ENCODE assay signal across 19 cellular contexts in the genomic region with DNA sequence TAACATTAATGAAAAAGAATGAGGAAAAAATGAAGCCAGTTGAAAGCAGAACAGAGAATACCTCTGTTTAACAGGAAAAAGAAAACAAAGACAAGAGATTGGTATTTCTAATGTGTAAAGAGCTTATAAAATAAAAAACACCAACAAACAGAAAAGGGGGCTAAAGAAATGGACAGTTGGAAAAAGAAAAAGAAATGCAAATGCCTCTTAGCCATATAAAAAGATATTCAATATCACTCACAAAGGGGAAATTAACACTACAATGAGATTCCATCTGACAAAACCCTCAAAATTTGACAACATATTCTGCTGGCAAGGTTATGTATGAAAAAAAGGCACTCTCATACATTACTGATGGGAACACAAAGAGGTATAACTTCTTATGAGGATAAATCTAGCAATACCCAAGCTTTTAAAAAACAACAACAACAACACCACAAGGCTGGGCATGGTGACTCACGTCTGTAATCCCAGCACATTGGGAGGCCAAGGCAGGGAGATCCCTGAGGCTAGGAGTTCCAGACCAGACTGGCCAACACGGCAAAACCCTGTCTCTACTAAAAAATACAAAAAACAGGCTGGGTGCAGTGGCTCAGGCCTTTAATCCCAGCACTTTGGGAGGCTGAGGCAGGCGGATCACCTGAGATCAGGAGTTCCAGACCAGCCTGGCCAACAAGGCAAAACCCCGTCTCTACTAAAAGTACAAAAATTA.
DNase-seq lines count a peak whose midpoint lies in the region; ATAC-seq and TF ChIP-seq lines count a peak whose summit lies in the region.
"Had no signal": no experiment of that assay in that cellular context is flagged by ENCODE, and none has a peak within 500 bp of the region (broad histone marks: within the 10 kb centered on the region; RNA-seq: fewer than 3 reads in every experiment).

No MANE protein-coding gene starts in this region.

- H2BK15ac ChIP-seq in H9 (ENCODE audit: low read depth, low read length): no peak overlapping the region

- H3K9ac ChIP-seq in H9 (ENCODE audit: extremely low read depth, insufficient read length, low read length): no peak overlapping the region
- H3K9ac ChIP-seq: BLaER1 had no signal

- no peak overlapping the region for H3K56ac ChIP-seq in H9 (ENCODE audit: insufficient read length, low read depth, low read length)

- H4K91ac ChIP-seq in H9 (ENCODE audit: insufficient read length, low read depth, low read length): no peak overlapping the region

- H3K9me3 Mint-ChIP-seq in CD4-positive, alpha-beta T cell: no peaks in the 10 kb centered on the region
- H3K9me3 Mint-ChIP-seq in H9 (no peaks in the 10 kb centered on the region), WTC11 (no peaks in the 10 kb centered on the region), nephron progenitor cell (no peaks in the 10 kb centered on the region)

- H3K4ac ChIP-seq in H9 (ENCODE audit: low read depth, low read length): no peak overlapping the region

- H3K4me2 ChIP-seq in H9 (ENCODE audit: insufficient read depth, insufficient read length, low read length): no peak overlapping the region
- H3K4me2 ChIP-seq: A549, BLaER1 had no signal

- no peak overlapping the region for H2BK20ac ChIP-seq in H9 (ENCODE audit: low read depth, low read length, poor library complexity, severe bottlenecking)

- H3K27me3 ChIP-seq in CD4-positive, alpha-beta T cell (ENCODE audit: control insufficient read depth, insufficient read depth, low read length): no peaks in the 10 kb centered on the region
- no peaks in the 10 kb centered on the region for H3K27me3 ChIP-seq in H9 (ENCODE audit: insufficient read depth, low read length)
- H3K27me3 ChIP-seq: BLaER1 had no signal

- no peak overlapping the region for H4K5ac ChIP-seq in H9 (ENCODE audit: insufficient read length, low read depth, low read length)

- DNase-seq in CD4-positive, alpha-beta T cell: no peak
- DNase-seq in H9: no peak
- no peak for DNase-seq in WTC11 (ENCODE audit: low spot score)
- DNase-seq in nephron progenitor cell: no peak
- DNase-seq in activated T-cell treated with anti-CD3 and anti-CD28 coated beads, Interleukin-2, amount 50 U/mL, for 1 hour: no peak
- DNase-seq in NCI-H2029 treated with DMSO at 0.1 percent for 48 hours (lab: John Stamatoyannopoulos, UW): no peak
- DNase-seq: DND-41, GDM1, KG1, MV-4-11, NCI-H187 treated with DMSO at 0.1 percent for 48 hours, NCI-H226, NCI-H524 treated with DMSO at 0.1 percent for 48 hours, PC-3, RPMI8226 had no signal

- no peaks in the 10 kb centered on the region for H3K27me3 Mint-ChIP-seq in CD4-positive, alpha-beta T cell
- H3K27me3 Mint-ChIP-seq in H9 (ENCODE audit: low read depth): no peaks in the 10 kb centered on the region
- H3K27me3 Mint-ChIP-seq in WTC11 (ENCODE audit: low read depth): no peaks in the 10 kb centered on the region
- H3K27me3 Mint-ChIP-seq in nephron progenitor cell (ENCODE audit: low read depth, poor library complexity): no peaks in the 10 kb centered on the region

- H3K36me3 Mint-ChIP-seq in CD4-positive, alpha-beta T cell (ENCODE audit: low read depth): peaks cover 43% of the 10 kb centered on the region
- H3K36me3 Mint-ChIP-seq in H9 (ENCODE audit: insufficient read depth in 1 of 3, low read depth in 3 of 3): peaks cover 7 to 11% (median 10%) of the 10 kb centered on the region in 3 experiments; a peak in 6 of 7 replicates
- H3K36me3 Mint-ChIP-seq in WTC11: peaks cover 8% of the 10 kb centered on the region
- peaks cover 32% of the 10 kb centered on the region for H3K36me3 Mint-ChIP-seq in nephron progenitor cell (ENCODE audit: low read depth)

- H4K20me1 ChIP-seq in H9 (ENCODE audit: control insufficient read depth, insufficient read depth, insufficient read length): no peaks in the 10 kb centered on the region

- H2BK12ac ChIP-seq in H9 (ENCODE audit: insufficient read length, low read depth, low read length): no peak overlapping the region

- H3K23ac ChIP-seq in H9 (ENCODE audit: insufficient read length, low read depth, low read length): no peak overlapping the region

- H3K4me1 Mint-ChIP-seq in CD4-positive, alpha-beta T cell (ENCODE audit: low read depth): peaks cover 50% of the 10 kb centered on the region
- H3K4me1 Mint-ChIP-seq in H9: peaks cover 27 to 33% of the 10 kb centered on the region in 2 experiments
- H3K4me1 Mint-ChIP-seq in WTC11: peaks cover 32% of the 10 kb centered on the region
- peaks cover 18% of the 10 kb centered on the region for H3K4me1 Mint-ChIP-seq in nephron progenitor cell

- H3K4me3 Mint-ChIP-seq in CD4-positive, alpha-beta T cell: no peak overlapping the region
- H3K4me3 Mint-ChIP-seq in H9 (peak overlapping the region in 1 of 2 experiments; percentile 23; a peak in 1 of 5 replicates), WTC11 (no peak overlapping the region), nephron progenitor cell (no peak overlapping the region)

- no peaks in the 10 kb centered on the region for H3K23me2 ChIP-seq in H9 (ENCODE audit: insufficient read length, low read depth, low read length, poor library complexity, severe bottlenecking)

- H3K18ac ChIP-seq in H9 (ENCODE audit: insufficient read length, low read depth, low read length): no peak overlapping the region

- H4K8ac ChIP-seq in H9 (replicated peaks; ENCODE audit: insufficient read length, low read depth, low read length): no peak overlapping the region

- H3K9me3 ChIP-seq in CD4-positive, alpha-beta T cell (ENCODE audit: control insufficient read depth, low read length): no peaks in the 10 kb centered on the region
- H3K9me3 ChIP-seq in H9 (ENCODE audit: control insufficient read depth, low read depth, low read length): no peaks in the 10 kb centered on the region
- H3K9me3 ChIP-seq: A549 had no signal

- intact Hi-C loops in CD4-positive, alpha-beta T cell (cut with DNase I, micrococcal nuclease): no loop called here

- no peak overlapping the region for H3K27ac ChIP-seq in CD4-positive, alpha-beta T cell (ENCODE audit: low read depth, low read length)
- no peak overlapping the region for H3K27ac ChIP-seq in H9 (ENCODE audit: insufficient read length, low read depth, low read length)
- H3K27ac ChIP-seq: BLaER1 had no signal

- peaks cover 3% of the 10 kb centered on the region; the same call in 1 of the 2 replicates for H3K79me2 ChIP-seq in H9 (ENCODE audit: insufficient read depth, low read length)

- no peak for ATAC-seq in CD4-positive, alpha-beta T cell (ENCODE audit: poor library complexity)
- ATAC-seq in WTC11: no peak
- no peak for ATAC-seq in HG03565 (IDR thresholded peaks at IDR 0.05; ENCODE audit: unreplicated experiment)
- ATAC-seq: A549, HepG2, PC-3 had no signal

- H2AFZ ChIP-seq in H9 (ENCODE audit: low read length): no peak overlapping the region

- no peak overlapping the region for H2BK5ac ChIP-seq in H9 (ENCODE audit: insufficient read length, low read length)

- H2AK5ac ChIP-seq in H9 (ENCODE audit: insufficient read length, low read length): no peak overlapping the region

- TF ChIP-seq CTCF in CD4-positive, alpha-beta T cell (IDR thresholded peaks at IDR 0.05): no peak
- TF ChIP-seq CTCF in H9 (conservative IDR thresholded peaks at IDR 0.05) (no peak), WTC11 (IDR thresholded peaks at IDR 0.05) (no peak), nephron progenitor cell (IDR thresholded peaks at IDR 0.05) (no peak)

- no peak overlapping the region for H3T11ph ChIP-seq in H9 (ENCODE audit: low read length)

- POLR2A ChIA-PET in CD4-positive, alpha-beta T cell (lab: Charles Lee): no interaction called here
- POLR2A ChIA-PET in WTC11 (lab: Charles Lee): no interaction called here

- no peak overlapping the region for H3K14ac ChIP-seq in H9 (ENCODE audit: insufficient read depth, low read length)

- H2BK120ac ChIP-seq in H9 (ENCODE audit: low read depth, low read length, poor library complexity, severe bottlenecking): no peak overlapping the region

- peak overlapping the region; percentile 18 for H3K27ac Mint-ChIP-seq in CD4-positive, alpha-beta T cell
- peak overlapping the region in 2 of 3 experiments; percentile 50 to 82 for H3K27ac Mint-ChIP-seq in H9
- peak overlapping the region; percentile 56; the same call in 1 of the 2 replicates for H3K27ac Mint-ChIP-seq in WTC11
- peak overlapping the region; percentile 7 for H3K27ac Mint-ChIP-seq in nephron progenitor cell

- WGBS in H9 (ENCODE audit: extremely low coverage, insufficient read length, low lambda C conversion rate): no CpG with 5 or more reads among the region's 4 CpGs

- CTCF ChIA-PET in CD4-positive, alpha-beta T cell (lab: Charles Lee): interaction anchor here (1.8 kb wide), 1 partner anchor 126 kb away, joined by 6 read pairs; no protein-coding TSS in a partner anchor
- CTCF ChIA-PET in WTC11 (lab: Charles Lee): interaction anchor here (1.6 kb wide), 1 partner anchor 126 kb away, joined by 3 read pairs; no protein-coding TSS in a partner anchor

- no peaks in the 10 kb centered on the region for H3K79me1 ChIP-seq in H9 (ENCODE audit: insufficient read depth, low read depth, low read length, poor library complexity, severe bottlenecking)

- H3K4me1 ChIP-seq in H9 (ENCODE audit: insufficient read depth, low read length): peaks cover 8% of the 10 kb centered on the region

TF ChIP-seq in WTC11, 78 proteins besides CTCF, POLR2A, EP300 and RAD21:
- TF ChIP-seq, protein P1, sequence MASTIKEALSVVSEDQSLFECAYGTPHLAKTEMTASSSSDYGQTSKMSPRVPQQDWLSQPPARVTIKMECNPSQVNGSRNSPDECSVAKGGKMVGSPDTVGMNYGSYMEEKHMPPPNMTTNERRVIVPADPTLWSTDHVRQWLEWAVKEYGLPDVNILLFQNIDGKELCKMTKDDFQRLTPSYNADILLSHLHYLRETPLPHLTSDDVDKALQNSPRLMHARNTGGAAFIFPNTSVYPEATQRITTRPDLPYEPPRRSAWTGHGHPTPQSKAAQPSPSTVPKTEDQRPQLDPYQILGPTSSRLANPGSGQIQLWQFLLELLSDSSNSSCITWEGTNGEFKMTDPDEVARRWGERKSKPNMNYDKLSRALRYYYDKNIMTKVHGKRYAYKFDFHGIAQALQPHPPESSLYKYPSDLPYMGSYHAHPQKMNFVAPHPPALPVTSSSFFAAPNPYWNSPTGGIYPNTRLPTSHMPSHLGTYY (CRISPR knock-in tag; IDR thresholded peaks at IDR 0.05): no peak
- peak; percentile 98 for TF ChIP-seq ZNF121 (CRISPR knock-in tag; IDR thresholded peaks at IDR 0.05)

Comparison
In these comparisons a context has a peak if more than half of its experiments do, and no peak if none do; other contexts are left out.
1. H3K27ac Mint-ChIP-seq: peak in every context shown above with its lines; median percentile 66 in H9; 56 in WTC11; 18 in CD4-positive, alpha-beta T cell; 7 in nephron progenitor cell.